ENCODE assay signal across 27 cellular contexts in the genomic region with DNA sequence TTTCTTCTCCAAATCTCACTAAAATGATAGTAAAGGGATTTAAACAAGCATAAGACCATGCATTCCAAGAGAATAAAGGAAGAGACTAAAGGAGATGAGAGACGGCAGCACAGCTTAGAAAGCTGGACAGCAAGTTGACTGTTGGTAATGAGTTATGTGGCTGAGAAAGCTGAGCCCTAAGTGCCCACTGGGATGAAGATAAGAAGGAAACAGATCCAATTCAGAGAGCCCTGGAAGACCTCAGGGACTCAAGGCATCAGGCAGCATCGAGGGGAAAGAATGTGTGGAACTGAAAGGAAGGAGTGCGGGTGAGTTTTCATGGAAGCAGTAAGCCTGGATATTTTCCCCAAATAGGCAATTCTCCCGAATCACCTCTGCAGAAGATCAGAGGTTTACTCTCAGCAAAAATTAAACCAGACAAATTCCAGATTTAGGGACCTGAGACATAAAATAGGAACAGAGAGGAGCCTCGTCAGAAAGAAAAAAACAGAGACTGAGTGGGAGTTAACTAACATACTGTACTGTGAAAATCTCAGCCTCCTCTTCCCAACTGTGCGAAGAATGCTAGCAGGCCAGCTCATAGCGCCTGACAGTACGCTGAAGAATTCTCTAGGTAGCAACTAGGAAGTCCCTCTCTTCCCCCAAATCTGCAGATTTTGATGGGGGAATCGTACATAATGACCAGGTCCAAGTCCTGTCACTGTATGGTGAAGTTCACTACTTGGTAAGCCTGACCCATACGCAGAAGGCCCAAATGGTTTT.
"Had no signal": no experiment of that assay in that cellular context is flagged by ENCODE, and none has a peak within 500 bp of the region (broad histone marks: within the 10 kb centered on the region; RNA-seq: fewer than 3 reads in every experiment).

No MANE protein-coding gene starts in this region.

- H3K27me3 ChIP-seq: adrenal gland, breast epithelium had no signal

- H3K4me3 ChIP-seq: adrenal gland, breast epithelium, SK-N-MC had no signal

- H3K27ac ChIP-seq: adrenal gland, breast epithelium, SK-N-MC had no signal

- DNase-seq: activated B cell treated with CpG ODN at 0.5 μM for 24 hours; activated CD4-positive, alpha-beta T cell treated with anti-CD3 and anti-CD28 coated beads for 36 hours; activated CD4-positive, alpha-beta T cell treated with anti-CD3 and anti-CD28 coated beads, Interleukin-2, amount 50 U/mL, for 1 hour; activated CD8-positive, alpha-beta memory T cell treated with anti-CD3 and anti-CD28 coated beads, Interleukin-2, amount 50 U/mL, for 4 hours; activated CD8-positive, alpha-beta T cell treated with anti-CD3 and anti-CD28 coated beads for 36 hours; activated naive CD4-positive, alpha-beta T cell treated with anti-CD3 and anti-CD28 coated beads, Interleukin-2, amount 50 U/mL, for 16 hours; activated naive CD8-positive, alpha-beta T cell treated with anti-CD3 and anti-CD28 coated beads, Interleukin-2, amount 10 ng/mL, durations not matched to agents 7 days and 5 days; adrenal gland; KG1; NCI-H1048; NCI-H1417; NCI-H1930; NCI-H2171 treated with DMSO at 0.1 percent for 48 hours; NCI-H226; NCI-H510A; NCI-H526 treated with DMSO at 0.1 percent for 48 hours; NCI-H82; OCI-M1; RPMI8226; T-cell; T-helper 2 cell; T1000 had no signal

- H3K4me1 Mint-ChIP-seq: activated CD4-positive, alpha-beta T cell treated with anti-CD3 and anti-CD28 coated beads for 36 hours; T-cell had no signal

- H3K36me3 ChIP-seq: adrenal gland, breast epithelium had no signal

- ATAC-seq: activated CD4-positive, alpha-beta T cell treated with anti-CD3 and anti-CD28 coated beads for 36 hours; activated CD8-positive, alpha-beta T cell treated with anti-CD3 and anti-CD28 coated beads for 36 hours; Panc1; Right ventricle myocardium inferior; T-cell had no signal

- H3K4me3 Mint-ChIP-seq: activated B cell treated with CpG ODN at 0.5 μM for 24 hours; activated CD4-positive, alpha-beta T cell treated with anti-CD3 and anti-CD28 coated beads for 36 hours; activated CD8-positive, alpha-beta T cell treated with anti-CD3 and anti-CD28 coated beads for 36 hours; activated naive CD8-positive, alpha-beta T cell treated with anti-CD3 and anti-CD28 coated beads, Interleukin-2, amount 10 ng/mL, durations not matched to agents 7 days and 5 days; T-cell had no signal

- H3K27ac Mint-ChIP-seq: activated B cell treated with CpG ODN at 0.5 μM for 24 hours; activated CD4-positive, alpha-beta T cell treated with anti-CD3 and anti-CD28 coated beads for 36 hours; activated CD8-positive, alpha-beta T cell treated with anti-CD3 and anti-CD28 coated beads for 36 hours; activated naive CD8-positive, alpha-beta T cell treated with anti-CD3 and anti-CD28 coated beads, Interleukin-2, amount 10 ng/mL, durations not matched to agents 7 days and 5 days; IgD-negative memory B cell; T-cell had no signal

- H3K9me3 Mint-ChIP-seq: activated CD8-positive, alpha-beta T cell treated with anti-CD3 and anti-CD28 coated beads for 36 hours had no signal

- H3K9me3 ChIP-seq: adrenal gland had no signal

- H3K4me1 ChIP-seq: adrenal gland, breast epithelium had no signal

- H3K36me3 Mint-ChIP-seq: activated naive CD8-positive, alpha-beta T cell treated with anti-CD3 and anti-CD28 coated beads, Interleukin-2, amount 10 ng/mL, durations not matched to agents 7 days and 5 days; IgD-negative memory B cell; T-cell had no signal
